18 cellular contexts compared by ENCODE assay signal in genomic region chr11:83191491-83191890, GRCh38. TPM values are rescaled to one million over a fixed set of nuclear protein-coding genes. Genes with fewer than 3 reads are reported as not detected.
DNase-seq lines count a peak whose midpoint lies in the region; ATAC-seq and FAIRE-seq lines count a peak whose summit lies in the region.
"Had no signal": no experiment of that assay in that cellular context is flagged by ENCODE, and none has a peak within 500 bp of the region (broad histone marks: within the 10 kb centered on the region; RNA-seq: fewer than 3 reads in every experiment).

No MANE protein-coding gene starts in this region.

- H3K27me3 Mint-ChIP-seq in activated CD4-positive, alpha-beta memory T cell treated with anti-CD3 and anti-CD28 coated beads, Interleukin-2, amount 10 ng/mL, durations not matched to agents 7 days and 5 days = no peaks in the 10 kb centered on the region
- H3K27me3 Mint-ChIP-seq in naive B cell = no peaks in the 10 kb centered on the region
- H3K27me3 Mint-ChIP-seq: IgD-negative memory B cell had no signal

- peaks cover 37% of the 10 kb centered on the region for H3K36me3 Mint-ChIP-seq in activated CD4-positive, alpha-beta memory T cell treated with anti-CD3 and anti-CD28 coated beads, Interleukin-2, amount 10 ng/mL, durations not matched to agents 7 days and 5 days (ENCODE audit: low read depth)
- H3K36me3 Mint-ChIP-seq in naive B cell = peaks cover 4 to 20% of the 10 kb centered on the region in 2 donors

- H3K4me1 Mint-ChIP-seq in activated CD4-positive, alpha-beta memory T cell treated with anti-CD3 and anti-CD28 coated beads, Interleukin-2, amount 10 ng/mL, durations not matched to agents 7 days and 5 days = peaks cover 29% of the 10 kb centered on the region
- H3K4me1 Mint-ChIP-seq in naive B cell = peaks cover 37 to 41% (median 41%) of the 10 kb centered on the region in 3 donors

- CTCF ChIA-PET in activated CD4-positive, alpha-beta memory T cell treated with anti-CD3 and anti-CD28 coated beads, Interleukin-2, amount 10 ng/mL, durations not matched to agents 7 days and 5 days (lab: Charles Lee) = no interaction called here

- peak overlapping the region; percentile 3 for H3K4me3 Mint-ChIP-seq in activated CD4-positive, alpha-beta memory T cell treated with anti-CD3 and anti-CD28 coated beads, Interleukin-2, amount 10 ng/mL, durations not matched to agents 7 days and 5 days
- H3K4me3 Mint-ChIP-seq in naive B cell = peak overlapping the region in 4 of 8 donors; percentile 1 to 98 (median 14)

- peak; percentile 21 for DNase-seq in stimulated activated CD4-positive, alpha-beta T cell treated with anti-CD3 and anti-CD28 coated beads, Interleukin-15, amount 100 ng/mL, for 24 hours
- DNase-seq in stimulated activated CD4-positive, alpha-beta T cell treated with anti-CD3 and anti-CD28 coated beads, Interleukin-1b, Interleukin-23, amount 100 ng/mL, for 48 hours = no peak
- DNase-seq in activated CD4-positive, alpha-beta memory T cell treated with anti-CD3 and anti-CD28 coated beads, Interleukin-2, amount 10 ng/mL, durations not matched to agents 7 days and 5 days = no peak
- DNase-seq in naive B cell = no peak
- no peak for DNase-seq in cerebellar nuclear complex (lab: John Stamatoyannopoulos, UW)
- DNase-seq in frontal cortex (ENCODE audit: low spot score in 2 of 2) = no peak
- no peak for DNase-seq in superior temporal gyrus (ENCODE audit: extremely low spot score)
- DNase-seq: brain microvascular endothelial cell, DMS79, left ventricle myocardium superior, NCI-H1417, NCI-H345, SJCRH30, substantia nigra had no signal

- ATAC-seq in naive B cell (ENCODE audit: low read depth in 2 of 2) (no peak), GM18517 (IDR thresholded peaks at IDR 0.05; ENCODE audit: unreplicated experiment) (no peak)
- ATAC-seq: HCT116, left ventricle myocardium superior had no signal

- FAIRE-seq in frontal cortex (lab: Jason Lieb, UNC) = no peak
- FAIRE-seq: TTC549 had no signal

- POLR2A ChIA-PET in activated CD4-positive, alpha-beta memory T cell treated with anti-CD3 and anti-CD28 coated beads, Interleukin-2, amount 10 ng/mL, durations not matched to agents 7 days and 5 days (lab: Charles Lee) = interaction anchor here (1.4 kb wide), 1 partner anchor 35 kb away, joined by 3 read pairs; no protein-coding TSS in a partner anchor

- no peak overlapping the region for H3K27ac Mint-ChIP-seq in activated CD4-positive, alpha-beta memory T cell treated with anti-CD3 and anti-CD28 coated beads, Interleukin-2, amount 10 ng/mL, durations not matched to agents 7 days and 5 days
- H3K27ac Mint-ChIP-seq in naive B cell = peak overlapping the region in 4 of 6 donors; percentile 32 to 98 (median 76)

- H3K9me3 Mint-ChIP-seq in activated CD4-positive, alpha-beta memory T cell treated with anti-CD3 and anti-CD28 coated beads, Interleukin-2, amount 10 ng/mL, durations not matched to agents 7 days and 5 days = no peaks in the 10 kb centered on the region
- no peaks in the 10 kb centered on the region for H3K9me3 Mint-ChIP-seq in naive B cell
- H3K9me3 Mint-ChIP-seq: IgD-negative memory B cell had no signal

RNA-seq across cellular contexts. Expression of gene ANKRD42, which starts 2.0 kb away (rescaled TPM):
- total RNA-seq in activated CD4-positive, alpha-beta memory T cell treated with anti-CD3 and anti-CD28 coated beads, Interleukin-2, amount 10 ng/mL, durations not matched to agents 7 days and 5 days = 1 to 10 TPM; 1.7 TPM
- 10 to 100 TPM in 1 of 6 donors, 1 to 10 TPM in 5; 6.1 to 12.7 (median 7.5) TPM for polyA plus RNA-seq in naive B cell (ENCODE audit: low read depth in 6 of 6)
- total RNA-seq in frontal cortex = 8.6 TPM

RNA-seq across cellular contexts. Expression of gene PCF11, which starts 34.6 kb away (rescaled TPM):
- total RNA-seq in activated CD4-positive, alpha-beta memory T cell treated with anti-CD3 and anti-CD28 coated beads, Interleukin-2, amount 10 ng/mL, durations not matched to agents 7 days and 5 days = 10 to 100 TPM; 74.6 to 80.0 TPM
- polyA plus RNA-seq in naive B cell (ENCODE audit: low read depth in 6 of 6) = 10 to 100 TPM; 14.8 to 60.0 (median 39.6) TPM
- total RNA-seq in frontal cortex = 77.0 TPM
